Comparison of ENCODE assay signal across 12 cellular contexts in the genomic region with DNA sequence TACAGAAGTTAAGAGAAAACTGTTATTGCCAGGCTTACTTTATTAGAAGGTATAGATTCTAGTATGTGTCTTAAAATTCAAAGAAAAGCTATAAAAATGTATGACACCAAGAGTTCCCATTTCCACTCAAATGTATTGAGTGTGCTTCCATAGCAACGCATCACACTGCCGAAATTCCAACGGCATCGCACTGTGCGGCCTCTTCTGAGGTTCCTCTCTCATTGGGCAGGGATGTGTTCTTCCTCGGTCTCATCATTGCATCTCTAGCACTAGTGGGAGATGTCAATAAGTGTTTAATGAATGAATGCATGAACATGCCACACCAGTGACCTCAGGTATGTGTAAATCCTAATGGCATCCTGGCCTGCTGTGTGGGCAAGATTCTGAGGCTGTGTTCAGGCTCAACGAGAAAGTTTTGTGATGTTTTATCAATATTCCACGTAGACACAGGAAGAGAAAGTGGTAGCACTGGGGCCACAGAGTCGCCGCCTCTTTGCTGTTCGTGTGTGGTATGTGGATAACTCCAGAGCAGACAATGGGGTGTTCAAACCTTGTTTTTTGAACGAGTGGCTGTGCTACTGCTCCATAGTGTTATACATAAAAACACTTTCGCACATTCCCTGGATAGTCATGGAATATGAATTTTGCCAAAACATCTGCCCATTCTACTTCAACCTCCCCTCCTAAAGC.
DNase-seq lines count a peak whose midpoint lies in the region; ATAC-seq and TF ChIP-seq lines count a peak whose summit lies in the region.
"Had no signal": no experiment of that assay in that cellular context is flagged by ENCODE, and none has a peak within 500 bp of the region (broad histone marks: within the 10 kb centered on the region; RNA-seq: fewer than 3 reads in every experiment).

No MANE protein-coding gene starts in this region.

- no peaks in the 10 kb centered on the region for H3K36me3 ChIP-seq in mesendoderm (ENCODE audit: control insufficient read depth, insufficient read depth, low read length)
- H3K36me3 ChIP-seq: breast epithelium had no signal

- H4K8ac ChIP-seq in mesendoderm (ENCODE audit: low read depth, low read length): no peak overlapping the region

- no peak overlapping the region for H2BK120ac ChIP-seq in mesendoderm (ENCODE audit: low read depth, low read length)

- CTCF ChIA-PET in CD4-positive, alpha-beta T cell (lab: Charles Lee): interaction anchor here (1.2 kb wide), 1 partner anchor 9 kb away, joined by 5 read pairs; no protein-coding TSS in a partner anchor
- CTCF ChIA-PET in activated CD8-positive, alpha-beta T cell treated with anti-CD3 and anti-CD28 coated beads for 36 hours (lab: Charles Lee): interaction anchor here (1.2 to 1.5 kb wide), 2 partner anchors 9 to 15 kb away, joined by 3 to 4 read pairs; no protein-coding TSS in a partner anchor

- no peaks in the 10 kb centered on the region for H3K36me3 Mint-ChIP-seq in CD4-positive, alpha-beta T cell (ENCODE audit: low read depth)
- H3K36me3 Mint-ChIP-seq in activated CD8-positive, alpha-beta T cell treated with anti-CD3 and anti-CD28 coated beads for 36 hours (ENCODE audit: low read depth): no peaks in the 10 kb centered on the region

- no peaks in the 10 kb centered on the region for H3K9me3 Mint-ChIP-seq in CD4-positive, alpha-beta T cell
- H3K9me3 Mint-ChIP-seq in activated CD8-positive, alpha-beta T cell treated with anti-CD3 and anti-CD28 coated beads for 36 hours: no peaks in the 10 kb centered on the region

- H3K27me3 ChIP-seq in CD4-positive, alpha-beta T cell (ENCODE audit: control insufficient read depth, insufficient read depth, low read length): no peaks in the 10 kb centered on the region
- H3K27me3 ChIP-seq in mesendoderm (ENCODE audit: insufficient read depth, low read length, poor library complexity): no peaks in the 10 kb centered on the region
- H3K27me3 ChIP-seq: breast epithelium, foreskin keratinocyte had no signal

- POLR2A ChIA-PET in CD4-positive, alpha-beta T cell (lab: Charles Lee): no interaction called here
- POLR2A ChIA-PET in activated CD8-positive, alpha-beta T cell treated with anti-CD3 and anti-CD28 coated beads for 36 hours (lab: Charles Lee): no interaction called here

- H2BK5ac ChIP-seq in mesendoderm (ENCODE audit: low read length): no peak overlapping the region

- no peak overlapping the region for H4K5ac ChIP-seq in mesendoderm (ENCODE audit: low read length)

- H3K27me3 Mint-ChIP-seq in CD4-positive, alpha-beta T cell: no peaks in the 10 kb centered on the region
- no peaks in the 10 kb centered on the region for H3K27me3 Mint-ChIP-seq in activated CD8-positive, alpha-beta T cell treated with anti-CD3 and anti-CD28 coated beads for 36 hours

- DNase-seq in CD4-positive, alpha-beta T cell: no peak
- peak; percentile 12 for DNase-seq in activated CD8-positive, alpha-beta T cell treated with anti-CD3 and anti-CD28 coated beads for 36 hours
- peak; percentile 36 for DNase-seq in mesendoderm
- no peak for DNase-seq in DMS 273 treated with DMSO at 0.1 percent for 48 hours (lab: John Stamatoyannopoulos, UW)
- no peak for DNase-seq in amniotic stem cell (lab: John Stamatoyannopoulos, UW)
- DNase-seq: foreskin keratinocyte, mesenchymal stem cell, NCI-H1694 treated with DMSO at 0.1 percent for 48 hours had no signal

- H3K23ac ChIP-seq in mesendoderm (ENCODE audit: low read length): no peak overlapping the region

- H3K4ac ChIP-seq in mesendoderm (ENCODE audit: low read depth, low read length): no peak overlapping the region

- no peak overlapping the region for H3K18ac ChIP-seq in mesendoderm (ENCODE audit: low read length)

- peak overlapping the region; percentile 28 for H3K27ac Mint-ChIP-seq in CD4-positive, alpha-beta T cell
- H3K27ac Mint-ChIP-seq in activated CD8-positive, alpha-beta T cell treated with anti-CD3 and anti-CD28 coated beads for 36 hours: no peak overlapping the region

- H3K9me3 ChIP-seq in CD4-positive, alpha-beta T cell (ENCODE audit: control insufficient read depth, low read length): no peaks in the 10 kb centered on the region
- H3K9me3 ChIP-seq: breast epithelium had no signal

- H3K4me1 ChIP-seq in mesendoderm (ENCODE audit: control insufficient read depth, low read depth, low read length): no peaks in the 10 kb centered on the region
- H3K4me1 ChIP-seq: breast epithelium, foreskin keratinocyte had no signal

- peak; percentile 22 for ATAC-seq in CD4-positive, alpha-beta T cell (ENCODE audit: poor library complexity)
- ATAC-seq in HG02852 (IDR thresholded peaks at IDR 0.05; ENCODE audit: unreplicated experiment) (peak; percentile 9), HG02642 (IDR thresholded peaks at IDR 0.05; ENCODE audit: poor library complexity, unreplicated experiment) (no peak), HG03565 (IDR thresholded peaks at IDR 0.05; ENCODE audit: unreplicated experiment) (no peak)
- peak; percentile 45 for ATAC-seq in activated CD8-positive, alpha-beta T cell treated with anti-CD3 and anti-CD28 coated beads for 36 hours
- ATAC-seq: foreskin keratinocyte had no signal

- peaks cover 24% of the 10 kb centered on the region for H3K4me1 Mint-ChIP-seq in CD4-positive, alpha-beta T cell (ENCODE audit: low read depth)
- peaks cover 18% of the 10 kb centered on the region for H3K4me1 Mint-ChIP-seq in activated CD8-positive, alpha-beta T cell treated with anti-CD3 and anti-CD28 coated beads for 36 hours (ENCODE audit: low read depth)

- peak overlapping the region; percentile 75 for H3K4me3 Mint-ChIP-seq in CD4-positive, alpha-beta T cell
- peak overlapping the region; percentile 52 for H3K4me3 Mint-ChIP-seq in activated CD8-positive, alpha-beta T cell treated with anti-CD3 and anti-CD28 coated beads for 36 hours

- no peak overlapping the region for H3K9ac ChIP-seq in mesendoderm (ENCODE audit: low read length)

- no peak for TF ChIP-seq CTCF in CD4-positive, alpha-beta T cell (IDR thresholded peaks at IDR 0.05)
- TF ChIP-seq CTCF in activated CD8-positive, alpha-beta T cell treated with anti-CD3 and anti-CD28 coated beads for 36 hours (IDR thresholded peaks at IDR 0.05): no peak

- H2BK15ac ChIP-seq in mesendoderm (replicated peaks; ENCODE audit: low read depth): no peak overlapping the region

- no peak overlapping the region for H3K27ac ChIP-seq in CD4-positive, alpha-beta T cell (ENCODE audit: low read depth, low read length)
- no peak overlapping the region for H3K27ac ChIP-seq in mesendoderm (ENCODE audit: low read depth, low read length)
- H3K27ac ChIP-seq: foreskin keratinocyte had no signal

- H3K79me2 ChIP-seq in mesendoderm (ENCODE audit: control insufficient read depth, insufficient read depth, low read length): no peaks in the 10 kb centered on the region

- H3K4me2 ChIP-seq in mesendoderm (ENCODE audit: low read length): no peak overlapping the region

- no peaks in the 10 kb centered on the region for H3K79me1 ChIP-seq in mesendoderm (ENCODE audit: low read length)

- H2AK5ac ChIP-seq in mesendoderm (ENCODE audit: low read length): no peak overlapping the region

- no peak overlapping the region for H3K4me3 ChIP-seq in mesendoderm (ENCODE audit: low read length)

- intact Hi-C loops in CD4-positive, alpha-beta T cell (cut with DNase I, micrococcal nuclease): no loop called here
- intact Hi-C loops in activated CD8-positive, alpha-beta T cell treated with anti-CD3 and anti-CD28 coated beads for 36 hours (cut with micrococcal nuclease): no loop called here

- no peak overlapping the region for H3K56ac ChIP-seq in mesendoderm (ENCODE audit: low read length)

- no CpG with 5 or more reads among the region's 13 CpGs for WGBS in mesendoderm (ENCODE audit: extremely low coverage, insufficient coverage, low lambda C conversion rate)

Comparison
In these comparisons a context has a peak if more than half of its experiments do, and no peak if none do; other contexts are left out.
1. ATAC-seq: peak in CD4-positive, alpha-beta T cell (single experiment), HG02852 (single experiment) and activated CD8-positive, alpha-beta T cell treated with anti-CD3 and anti-CD28 coated beads for 36 hours (single experiment); none in HG02642 (single experiment) and HG03565 (single experiment).
2. DNase-seq: peak in activated CD8-positive, alpha-beta T cell treated with anti-CD3 and anti-CD28 coated beads for 36 hours (single experiment) and mesendoderm (single experiment); none in CD4-positive, alpha-beta T cell (0 of 10), DMS 273 treated with DMSO at 0.1 percent for 48 hours (single experiment) and amniotic stem cell (single experiment).